Comparison of ENCODE assay signal across 29 cellular contexts in the genomic region with DNA sequence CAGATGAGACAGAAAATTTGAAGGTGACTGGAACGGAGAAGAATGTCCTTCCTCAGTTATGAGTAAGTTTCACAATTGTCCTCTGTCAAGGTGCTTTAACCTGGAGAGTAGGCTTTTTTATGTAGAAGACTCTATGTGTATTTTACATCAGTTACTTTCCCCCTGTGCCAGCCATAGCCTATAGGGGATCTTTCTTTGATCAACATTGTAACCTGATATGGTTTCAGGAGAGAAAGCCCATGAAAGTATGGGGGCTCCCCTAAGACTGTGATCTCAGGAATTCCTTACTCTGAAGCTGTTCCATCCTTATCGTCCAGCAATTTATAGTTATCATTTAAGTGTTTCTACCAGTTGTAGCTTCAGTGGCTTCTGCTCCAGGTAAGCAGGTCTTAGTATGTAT.
"Had no signal": no experiment of that assay in that cellular context is flagged by ENCODE, and none has a peak within 500 bp of the region (broad histone marks: within the 10 kb centered on the region; RNA-seq: fewer than 3 reads in every experiment).

No MANE protein-coding gene starts in this region.

- DNase-seq: nephron progenitor cell; nucleus accumbens; ovary; posterior cingulate gyrus; psoas muscle; right cardiac atrium; right lobe of liver; sigmoid colon; small intestine; stimulated activated CD4-positive, alpha-beta T cell treated with anti-CD3 and anti-CD28 coated beads, Interleukin-15, amount 100 ng/mL, for 24 hours; stimulated activated CD4-positive, alpha-beta T cell treated with anti-CD3 and anti-CD28 coated beads, Interleukin-2, amount 100 ng/mL, for 24 hours; stimulated activated CD4-positive, alpha-beta T cell treated with anti-CD3 and anti-CD28 coated beads, Interleukin-2, amount 100 ng/mL, for 48 hours; stimulated activated CD4-positive, alpha-beta T cell treated with anti-CD3 and anti-CD28 coated beads, Interleukin-4, amount 100 ng/mL, for 24 hours; stimulated activated naive B cell treated with anti-CD40 and anti-IgM and Interleukin-4, amounts not matched to agents 10 μg/mL and 1 μg/mL and 100 μg/mL, for 72 hours; stimulated activated naive CD4-positive, alpha-beta T cell treated with Interleukin-2 at 50 U/mL for 16 hours; stomach; thyroid gland; trophoblast cell; upper lobe of left lung had no signal

- H3K27me3 Mint-ChIP-seq: natural killer cell treated with Interleukin-12 subunit alpha and Interleukin-12 subunit beta and Interleukin-15 and Interleukin-18, amount 100 ng/mL, for 72 hours; progenitor cell of endocrine pancreas; stimulated activated naive B cell treated with anti-CD40 and anti-IgM and Interleukin-4, amounts not matched to agents 10 μg/mL and 1 μg/mL and 100 μg/mL, for 72 hours; stimulated activated naive CD8-positive, alpha-beta T cell treated with anti-CD3 and anti-CD28 coated beads, Interleukin-15, Interleukin-2, amounts not matched to agents 100 ng/mL and 50 ng/mL, for 24 hours had no signal

- H3K36me3 Mint-ChIP-seq: stimulated activated effector memory CD8-positive, alpha-beta T cell treated with anti-CD3 and anti-CD28 coated beads, Interleukin-12 subunit alpha, Interleukin-12 subunit beta, amount 100 ng/mL, for 72 hours; stimulated activated naive B cell treated with anti-CD40 and anti-IgM and Interleukin-4, amounts not matched to agents 10 μg/mL and 1 μg/mL and 100 μg/mL, for 72 hours had no signal

- H3K27ac Mint-ChIP-seq: natural killer cell treated with Interleukin-12 subunit alpha and Interleukin-12 subunit beta and Interleukin-15 and Interleukin-18, amount 100 ng/mL, for 72 hours; nephron progenitor cell; progenitor cell of endocrine pancreas; stimulated activated effector memory CD8-positive, alpha-beta T cell treated with anti-CD3 and anti-CD28 coated beads, Interleukin-12 subunit alpha, Interleukin-12 subunit beta, amount 100 ng/mL, for 72 hours; stimulated activated naive B cell treated with anti-CD40 and anti-IgM and Interleukin-4, amounts not matched to agents 10 μg/mL and 1 μg/mL and 100 μg/mL, for 72 hours; stimulated activated naive CD8-positive, alpha-beta T cell treated with anti-CD3 and anti-CD28 coated beads, Interleukin-15, Interleukin-2, amounts not matched to agents 100 ng/mL and 50 ng/mL, for 24 hours had no signal

- H3K4me1 Mint-ChIP-seq: nephron progenitor cell; stimulated activated effector memory CD8-positive, alpha-beta T cell treated with anti-CD3 and anti-CD28 coated beads, Interleukin-12 subunit alpha, Interleukin-12 subunit beta, amount 100 ng/mL, for 72 hours; stimulated activated naive B cell treated with anti-CD40 and anti-IgM and Interleukin-4, amounts not matched to agents 10 μg/mL and 1 μg/mL and 100 μg/mL, for 72 hours had no signal

- H2AFZ ChIP-seq: parathyroid adenoma had no signal

- H3K36me3 ChIP-seq: neutrophil, ovary, right lobe of liver, sigmoid colon, stomach, thoracic aorta, thyroid gland, tibial nerve, upper lobe of left lung, vagina had no signal

- H3K4me3 ChIP-seq: ovary, psoas muscle, right lobe of liver, sigmoid colon, stomach, thoracic aorta, thyroid gland, tibial nerve, upper lobe of left lung, vagina had no signal

- ATAC-seq: natural killer cell treated with Interleukin-12 subunit alpha and Interleukin-12 subunit beta and Interleukin-15 and Interleukin-18, amount 100 ng/mL, for 72 hours; psoas muscle; right cardiac atrium; right lobe of liver; stimulated activated effector memory CD8-positive, alpha-beta T cell treated with anti-CD3 and anti-CD28 coated beads, Interleukin-12 subunit alpha, Interleukin-12 subunit beta, amount 100 ng/mL, for 72 hours; stimulated activated naive B cell treated with anti-CD40 and anti-IgM and Interleukin-4, amounts not matched to agents 10 μg/mL and 1 μg/mL and 100 μg/mL, for 72 hours had no signal

- H3K4me3 Mint-ChIP-seq: natural killer cell treated with Interleukin-12 subunit alpha and Interleukin-12 subunit beta and Interleukin-15 and Interleukin-18, amount 100 ng/mL, for 72 hours; nephron progenitor cell; neural crest cell; stimulated activated effector memory CD8-positive, alpha-beta T cell treated with anti-CD3 and anti-CD28 coated beads, Interleukin-12 subunit alpha, Interleukin-12 subunit beta, amount 100 ng/mL, for 72 hours; stimulated activated naive B cell treated with anti-CD40 and anti-IgM and Interleukin-4, amounts not matched to agents 10 μg/mL and 1 μg/mL and 100 μg/mL, for 72 hours; stimulated activated naive CD8-positive, alpha-beta T cell treated with anti-CD3 and anti-CD28 coated beads, Interleukin-15, Interleukin-2, amounts not matched to agents 100 ng/mL and 50 ng/mL, for 24 hours had no signal

- H3K9ac ChIP-seq: parathyroid adenoma had no signal

- H3K27ac ChIP-seq: neutrophil, ovary, parathyroid adenoma, psoas muscle, right lobe of liver, sigmoid colon, stomach, thoracic aorta, thyroid gland, tibial nerve, upper lobe of left lung, vagina had no signal

- H3K4me1 ChIP-seq: parathyroid adenoma, psoas muscle, right lobe of liver, stomach, thyroid gland, tibial nerve, upper lobe of left lung, vagina had no signal

- H3K9me3 ChIP-seq: neutrophil, ovary, psoas muscle, right lobe of liver, sigmoid colon, stomach, thoracic aorta, thyroid gland, tibial nerve, upper lobe of left lung, vagina had no signal

- H3K9me3 Mint-ChIP-seq: nephron progenitor cell had no signal

- H3K79me2 ChIP-seq: parathyroid adenoma had no signal

- H3K27me3 ChIP-seq: neutrophil, right lobe of liver, sigmoid colon, stomach, thyroid gland, tibial nerve, upper lobe of left lung, vagina had no signal
